Comparison of ENCODE assay signal across 18 cellular contexts in genomic region chr4:10625130-10625529, GRCh38. TPM values are rescaled to one million over a fixed set of nuclear protein-coding genes. Genes with fewer than 3 reads are reported as not detected.
DNase-seq lines count a peak whose midpoint lies in the region; ATAC-seq and TF ChIP-seq lines count a peak whose summit lies in the region.
"Had no signal": no experiment of that assay in that cellular context is flagged by ENCODE, and none has a peak within 500 bp of the region (broad histone marks: within the 10 kb centered on the region; RNA-seq: fewer than 3 reads in every experiment).

No MANE protein-coding gene starts in this region.

- H3K36me3 ChIP-seq in Loucy (ENCODE audit: insufficient read depth, low read length) (no peaks in the 10 kb centered on the region), body of pancreas (replicated peaks in 1 of 2; ENCODE audit: insufficient read depth in 1 of 2, low read depth in 2 of 2) (no peaks in the 10 kb centered on the region), trophoblast cell (ENCODE audit: control insufficient read depth in 1 of 2, insufficient read depth in 2 of 2, low read length in 2 of 2) (no peaks in the 10 kb centered on the region)
- H3K36me3 ChIP-seq in naive thymus-derived CD4-positive, alpha-beta T cell (ENCODE audit: control insufficient read depth in 2 of 3, insufficient read depth in 3 of 3, low read length in 3 of 3) = no peaks in the 10 kb centered on the region
- H3K36me3 ChIP-seq: adrenal gland had no signal

- H3K23ac ChIP-seq in trophoblast cell (ENCODE audit: low read length) = no peak overlapping the region

- H3K36me3 Mint-ChIP-seq in naive thymus-derived CD4-positive, alpha-beta T cell = peaks cover 0 to 4% (median 0%) of the 10 kb centered on the region in 5 donors
- H3K36me3 Mint-ChIP-seq: CD14-positive monocyte had no signal

- no peak overlapping the region for H4K8ac ChIP-seq in trophoblast cell (ENCODE audit: low read depth, low read length)

- CTCF ChIA-PET in naive thymus-derived CD4-positive, alpha-beta T cell (lab: Charles Lee) = no interaction called here

- H4K12ac ChIP-seq in trophoblast cell (ENCODE audit: low read depth, low read length) = no peak overlapping the region

- no peak overlapping the region for H3K4ac ChIP-seq in trophoblast cell (ENCODE audit: low read depth, low read length)

- no peak overlapping the region for H2AK5ac ChIP-seq in trophoblast cell (ENCODE audit: low read length)

- DNase-seq in NCI-H2171 (lab: John Stamatoyannopoulos, UW) (peak; percentile 15), body of pancreas (peak in 3 of 4 donors; percentile 13 to 31 (median 25)), trophoblast cell (no peak), GF-D8 (lab: John Stamatoyannopoulos, UW) (no peak), GM13976 (ENCODE audit: low spot score) (no peak)
- no peak for DNase-seq in naive thymus-derived CD4-positive, alpha-beta T cell
- DNase-seq: activated CD8-positive, alpha-beta memory T cell treated with anti-CD3 and anti-CD28 coated beads for 24 hours; adrenal gland; foreskin keratinocyte; H9; NK-92 treated with Interleukin-12 subunit alpha and Interleukin-12 subunit beta, amount 100 ng/mL, for 24 hours; stimulated activated CD4-positive, alpha-beta T cell treated with anti-CD3 and anti-CD28 coated beads, Interleukin-4, amount 100 ng/mL, for 24 hours had no signal

- H3K14ac ChIP-seq in trophoblast cell (ENCODE audit: low read length) = peak overlapping the region; percentile 15

- H2BK12ac ChIP-seq in trophoblast cell (ENCODE audit: low read length) = peak overlapping the region; percentile 54

- intact Hi-C loops in body of pancreas (cut with DNase I) = no loop called here
- intact Hi-C loops in naive thymus-derived CD4-positive, alpha-beta T cell (cut with micrococcal nuclease) = no loop called here

- 9 to 17% methylated on average over 5 of the region's 5 CpGs for WGBS in body of pancreas, 2 donors
- WGBS in trophoblast cell (ENCODE audit: extremely low coverage, insufficient coverage, insufficient read length) = no CpG with 5 or more reads among the region's 5 CpGs

- peaks cover 0 to 11% (median 5%) of the 10 kb centered on the region in 7 donors for H3K4me1 Mint-ChIP-seq in naive thymus-derived CD4-positive, alpha-beta T cell
- H3K4me1 Mint-ChIP-seq: H9, WTC11 had no signal

- H2AFZ ChIP-seq in Loucy (ENCODE audit: low read length) (peak overlapping the region; percentile 20), trophoblast cell (ENCODE audit: insufficient read depth, low read length, poor library complexity) (no peak overlapping the region)

- H3K4me3 Mint-ChIP-seq in naive thymus-derived CD4-positive, alpha-beta T cell = no peak overlapping the region
- H3K4me3 Mint-ChIP-seq: CD14-positive monocyte, H9, WTC11 had no signal

- in situ Hi-C loops in GM13976 (cut with MboI; ENCODE audit: low sequenced_read_pairs, unreplicated experiment) = no loop called here

- ATAC-seq in body of pancreas = peak; percentile 42
- ATAC-seq in naive thymus-derived CD4-positive, alpha-beta T cell = no peak
- ATAC-seq: foreskin keratinocyte, GM12878, WTC11 had no signal

- no peaks in the 10 kb centered on the region for H3K9me3 ChIP-seq in Loucy (ENCODE audit: insufficient read depth, low read depth, low read length)
- H3K9me3 ChIP-seq in body of pancreas = no peaks in the 10 kb centered on the region
- no peaks in the 10 kb centered on the region for H3K9me3 ChIP-seq in trophoblast cell (ENCODE audit: insufficient read depth, low read depth, low read length)
- H3K9me3 ChIP-seq in naive thymus-derived CD4-positive, alpha-beta T cell (ENCODE audit: control insufficient read depth in 2 of 3, low read length in 3 of 3) = no peaks in the 10 kb centered on the region
- H3K9me3 ChIP-seq: adrenal gland had no signal

- no peaks in the 10 kb centered on the region for H4K20me1 ChIP-seq in Loucy (ENCODE audit: insufficient read depth, low read length, poor library complexity, severe bottlenecking)

- peaks cover 64% of the 10 kb centered on the region for H3K4me1 ChIP-seq in Loucy (ENCODE audit: insufficient read depth, low read length, poor library complexity, severe bottlenecking)
- no peaks in the 10 kb centered on the region for H3K4me1 ChIP-seq in body of pancreas
- peaks cover 8 to 11% of the 10 kb centered on the region in 2 experiments for H3K4me1 ChIP-seq in trophoblast cell (ENCODE audit: control insufficient read depth in 1 of 2, insufficient read depth in 2 of 2, low read length in 2 of 2)
- H3K4me1 ChIP-seq in naive thymus-derived CD4-positive, alpha-beta T cell (ENCODE audit: control insufficient read depth in 2 of 2, insufficient read depth in 2 of 2, low read length in 2 of 2) = no peaks in the 10 kb centered on the region
- H3K4me1 ChIP-seq: adrenal gland, foreskin keratinocyte had no signal

- H3K18ac ChIP-seq in trophoblast cell (ENCODE audit: low read length) = no peak overlapping the region

- POLR2A ChIA-PET in naive thymus-derived CD4-positive, alpha-beta T cell (lab: Charles Lee) = no interaction called here

- peak overlapping the region in 1 of 9 donors; percentile 15 for H3K27ac Mint-ChIP-seq in naive thymus-derived CD4-positive, alpha-beta T cell
- H3K27ac Mint-ChIP-seq: H9, WTC11 had no signal

- H3K4me3 ChIP-seq in Loucy (ENCODE audit: low read length, poor library complexity, severe bottlenecking) (no peak overlapping the region), body of pancreas (no peak overlapping the region), trophoblast cell (ENCODE audit: low read depth, low read length) (no peak overlapping the region)
- H3K4me3 ChIP-seq in naive thymus-derived CD4-positive, alpha-beta T cell (ENCODE audit: low read length) = no peak overlapping the region
- H3K4me3 ChIP-seq: adrenal gland, GM12878, lung had no signal

- no peak for TF ChIP-seq CTCF in Loucy (conservative IDR thresholded peaks at IDR 0.05; ENCODE audit: low read length)
- TF ChIP-seq CTCF in body of pancreas (IDR thresholded peaks at IDR 0.05) = peak in 2 of 7 experiments; percentile 5 to 7
- no peak for TF ChIP-seq CTCF in GM13976 (IDR thresholded peaks at IDR 0.05; ENCODE audit: borderline replicate concordance, control extremely low read depth, extremely low read depth, insufficient read depth, missing control alignments)

- H3K79me2 ChIP-seq in Loucy (ENCODE audit: insufficient read depth, low read length) (no peaks in the 10 kb centered on the region), trophoblast cell (ENCODE audit: control insufficient read depth, insufficient read depth, low read length, poor library complexity) (no peaks in the 10 kb centered on the region)

- no peak overlapping the region for H3K4me2 ChIP-seq in Loucy (ENCODE audit: low read depth, low read length, poor library complexity, severe bottlenecking)
- H3K4me2 ChIP-seq in trophoblast cell (ENCODE audit: low read length) = no peak overlapping the region

- TF ChIP-seq POLR2A in body of pancreas (IDR thresholded peaks at IDR 0.05) = no peak

- peak overlapping the region; percentile 38 for H4K91ac ChIP-seq in trophoblast cell (ENCODE audit: low read depth, low read length)

- peaks cover 0 to 4% (median 0%) of the 10 kb centered on the region in 11 donors for H3K9me3 Mint-ChIP-seq in naive thymus-derived CD4-positive, alpha-beta T cell
- H3K9me3 Mint-ChIP-seq: CD14-positive monocyte, H9 had no signal

- H2BK120ac ChIP-seq in trophoblast cell (ENCODE audit: insufficient read depth, low read length, poor library complexity) = peak overlapping the region; percentile 43

- peak overlapping the region; percentile 16 for H2BK5ac ChIP-seq in trophoblast cell (ENCODE audit: low read depth, low read length, poor library complexity)

- H3K27ac ChIP-seq in body of pancreas (peak overlapping the region in 1 of 4 donors; percentile 26), trophoblast cell (ENCODE audit: low read depth, low read length) (peak overlapping the region; percentile 10)
- H3K27ac ChIP-seq in naive thymus-derived CD4-positive, alpha-beta T cell (ENCODE audit: low read depth, low read length) = no peak overlapping the region
- H3K27ac ChIP-seq: adrenal gland, foreskin keratinocyte had no signal

- H3K27me3 ChIP-seq in Loucy (ENCODE audit: insufficient read depth, low read length, poor library complexity, severe bottlenecking) (no peaks in the 10 kb centered on the region), body of pancreas (no peaks in the 10 kb centered on the region), trophoblast cell (ENCODE audit: insufficient read depth, low read length) (no peaks in the 10 kb centered on the region)
- H3K27me3 ChIP-seq in naive thymus-derived CD4-positive, alpha-beta T cell (ENCODE audit: control insufficient read depth in 2 of 2, insufficient read depth in 2 of 2, low read length in 2 of 2) = no peaks in the 10 kb centered on the region
- H3K27me3 ChIP-seq: adrenal gland had no signal

- peaks cover 18% of the 10 kb centered on the region for H3K79me1 ChIP-seq in trophoblast cell (ENCODE audit: low read length)

- peaks cover 0 to 3% (median 0%) of the 10 kb centered on the region in 5 donors for H3K27me3 Mint-ChIP-seq in naive thymus-derived CD4-positive, alpha-beta T cell

- no peaks in the 10 kb centered on the region for H3K9me2 ChIP-seq in Loucy (replicated peaks; ENCODE audit: low read depth, low read length)

- H3F3A ChIP-seq in Loucy (ENCODE audit: low read depth) = no peaks in the 10 kb centered on the region

- H3K9ac ChIP-seq in Loucy (ENCODE audit: low read depth, low read length, poor library complexity, severe bottlenecking) = no peak overlapping the region
- H3K9ac ChIP-seq in trophoblast cell (ENCODE audit: low read length) = no peak overlapping the region

RNA-seq across cellular contexts. Expression of gene CLNK, which starts 59.4 kb away (rescaled TPM):
- total RNA-seq in body of pancreas = 1 to 10 TPM in 1 of 2 donors, not detected in 1; 1.0 TPM
- polyA plus RNA-seq in trophoblast cell (2013) = 0.03 TPM in 2 replicates
- total RNA-seq in naive thymus-derived CD4-positive, alpha-beta T cell = under 1 TPM in 3 of 5 experiments, not detected in 2; 0.13 to 0.66 (median 0.22) TPM
- polyA plus RNA-seq in naive thymus-derived CD4-positive, alpha-beta T cell = not detected
- total RNA-seq: foreskin keratinocyte; H9; T-helper 1 cell treated with Interleukin-12 subunit alpha and Interleukin-12 subunit beta and Interleukin-4 antibody, amounts not matched to agents 30 ng/mL and 1 ng/mL, for 36 hours; WTC11 had no signal
- polyA plus RNA-seq: CD14-positive monocyte, foreskin keratinocyte had no signal

Comparison
In these comparisons a context has a peak if more than half of its experiments do, and no peak if none do; other contexts are left out.
1. DNase-seq: peak in NCI-H2171 (single experiment) and body of pancreas (3 of 4); none in trophoblast cell (0 of 2), GF-D8 (single experiment), naive thymus-derived CD4-positive, alpha-beta T cell (0 of 9) and GM13976 (single experiment).